In genomic region chr11:57883630-57884029, GRCh38 we compare ENCODE assay signal across 8 cellular contexts.
"Had no signal": no experiment of that assay in that cellular context is flagged by ENCODE, and none has a peak within 500 bp of the region (broad histone marks: within the 10 kb centered on the region; RNA-seq: fewer than 3 reads in every experiment).

No MANE protein-coding gene starts in this region.

- H3K36me3 ChIP-seq: HAP-1 had no signal

- H3K4me3 ChIP-seq: GM23248, HAP-1 had no signal

- H2AFZ ChIP-seq: GM23248 had no signal

- H3K9ac ChIP-seq: GM23248 had no signal

- H3K4me1 ChIP-seq: HAP-1 had no signal

- ATAC-seq: HCT116 had no signal

- H3K9me3 ChIP-seq: HAP-1 had no signal

- DNase-seq: GM23248, GOT3, H7, HFFc6, Kasumi-1, KG1 had no signal

- H3K27ac ChIP-seq: GM23248 had no signal
